8 cellular contexts compared by ENCODE assay signal in the genomic region with DNA sequence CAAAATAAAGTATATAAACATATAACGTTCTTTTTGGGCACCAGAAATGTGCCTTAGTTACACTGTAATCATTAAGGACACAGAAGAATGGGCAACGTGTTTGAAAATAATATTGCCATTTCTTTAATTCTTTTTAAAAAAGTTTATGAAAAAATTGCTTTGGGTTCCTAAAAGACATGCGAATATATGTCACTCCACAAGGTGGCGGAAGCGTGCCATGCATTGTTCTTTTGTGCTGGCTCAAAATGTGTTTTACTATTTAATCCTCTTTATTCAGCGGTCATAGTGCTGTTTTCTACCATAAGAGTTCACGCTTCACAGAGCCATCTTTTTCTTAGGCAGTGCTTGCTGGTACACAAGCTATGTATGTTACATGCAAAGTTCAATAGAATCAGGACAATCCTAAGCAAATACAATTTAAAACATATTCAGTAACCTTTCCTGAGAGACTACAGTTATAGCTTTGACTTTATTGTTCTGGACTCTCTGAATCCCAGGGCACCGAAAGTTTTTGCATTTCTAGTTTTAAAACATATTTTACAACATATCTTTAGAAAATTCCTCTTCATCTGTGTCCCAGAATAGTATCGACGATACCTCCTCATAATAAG.
DNase-seq lines count a peak whose midpoint lies in the region; ATAC-seq, FAIRE-seq and TF ChIP-seq lines count a peak whose summit lies in the region.

No MANE protein-coding gene starts in this region.

- POLR2A ChIA-PET in activated CD4-positive, alpha-beta T cell treated with anti-CD3 and anti-CD28 coated beads for 36 hours (lab: Charles Lee): no interaction called here

- CTCF ChIA-PET in activated CD4-positive, alpha-beta T cell treated with anti-CD3 and anti-CD28 coated beads for 36 hours (lab: Charles Lee): interaction anchor here (0.6 to 1.3 kb wide), 6 partner anchors 11 to 579 kb away, joined by 3 to 5 read pairs (median 3); no protein-coding TSS in a partner anchor

- H3K27ac ChIP-seq in dorsolateral prefrontal cortex: no peak overlapping the region

- peak overlapping the region in 25 of 59 donors; percentile 1 to 42 (median 23) for H3K4me3 ChIP-seq in dorsolateral prefrontal cortex

- DNase-seq in GM13976 (ENCODE audit: low spot score): peak; percentile 72
- DNase-seq in NCI-H2196 treated with DMSO at 0.1 percent for 48 hours (lab: John Stamatoyannopoulos, UW; ENCODE audit: unreplicated experiment): peak; percentile 3
- peak; percentile 78 for DNase-seq in activated CD4-positive, alpha-beta T cell treated with anti-CD3 and anti-CD28 coated beads for 36 hours
- DNase-seq in dorsolateral prefrontal cortex: peak in 9 of 10 donors; percentile 20 to 70 (median 55)
- DNase-seq in medulla oblongata (ENCODE audit: extremely low spot score): peak; percentile 82
- DNase-seq in stimulated activated CD8-positive, alpha-beta memory T cell treated with anti-CD3 and anti-CD28 coated beads, Interleukin-2, amount 100 ng/mL, for 1 hour (ENCODE audit: low read depth in 2 of 2): peak; percentile 22 to 32

- H3K27ac Mint-ChIP-seq in activated CD4-positive, alpha-beta T cell treated with anti-CD3 and anti-CD28 coated beads for 36 hours: no peak overlapping the region

- H3K27me3 Mint-ChIP-seq in activated CD4-positive, alpha-beta T cell treated with anti-CD3 and anti-CD28 coated beads for 36 hours: peaks cover 5% of the 10 kb centered on the region

- peaks cover 2% of the 10 kb centered on the region for H3K4me1 Mint-ChIP-seq in activated CD4-positive, alpha-beta T cell treated with anti-CD3 and anti-CD28 coated beads for 36 hours

- H3K27me3 ChIP-seq in dorsolateral prefrontal cortex: no peaks in the 10 kb centered on the region

- H3K36me3 Mint-ChIP-seq in activated CD4-positive, alpha-beta T cell treated with anti-CD3 and anti-CD28 coated beads for 36 hours (ENCODE audit: low read depth): no peaks in the 10 kb centered on the region

- peak; percentile 64 for ATAC-seq in HG03045 (IDR thresholded peaks at IDR 0.05; ENCODE audit: unreplicated experiment)
- peak; percentile 53 for ATAC-seq in activated CD4-positive, alpha-beta T cell treated with anti-CD3 and anti-CD28 coated beads for 36 hours

- in situ Hi-C loops in GM13976 (cut with MboI; ENCODE audit: low sequenced_read_pairs, unreplicated experiment): loop anchor here (10.0 to 25.0 kb wide), 2 partner anchors 301 to 558 kb away; no protein-coding TSS in a partner anchor

- TF ChIP-seq CTCF in GM13976 (IDR thresholded peaks at IDR 0.05; ENCODE audit: borderline replicate concordance, control extremely low read depth, extremely low read depth, insufficient read depth, missing control alignments) (peak; percentile 58), dorsolateral prefrontal cortex (IDR thresholded peaks at IDR 0.05 in 54 of 56, conservative IDR thresholded peaks at IDR 0.05 in 2 of 56; ENCODE audit: low read depth in 1 of 56, partially characterized antibody in 56 of 56) (peak; percentile 75 to 99 (median 89))

- intact Hi-C loops in activated CD4-positive, alpha-beta T cell treated with anti-CD3 and anti-CD28 coated beads for 36 hours (cut with DNase I, micrococcal nuclease): loop anchor here (1.0 to 10.0 kb wide), 8 partner anchors 90 to 1248 kb away; no protein-coding TSS in a partner anchor
- intact Hi-C loops in dorsolateral prefrontal cortex (cut with DNase I): loop anchor here (2.0 to 5.0 kb wide), 2 partner anchors 466 kb away; partner anchors contain the start of gene IKZF2 (in 1 of the 2)

- no peak overlapping the region for H3K4me3 Mint-ChIP-seq in activated CD4-positive, alpha-beta T cell treated with anti-CD3 and anti-CD28 coated beads for 36 hours

- H3K9me3 Mint-ChIP-seq in activated CD4-positive, alpha-beta T cell treated with anti-CD3 and anti-CD28 coated beads for 36 hours (ENCODE audit: low read depth): no peaks in the 10 kb centered on the region

- FAIRE-seq in A204.1 (lab: Jason Lieb, UNC): peak; percentile 65

Comparison
In these comparisons a context has a peak if more than half of its experiments do, and no peak if none do; other contexts are left out.
1. DNase-seq: peak in every context shown above with its lines; median percentile 82 in medulla oblongata; 78 in activated CD4-positive, alpha-beta T cell treated with anti-CD3 and anti-CD28 coated beads for 36 hours; 72 in GM13976; 55 in dorsolateral prefrontal cortex; 27 in stimulated activated CD8-positive, alpha-beta memory T cell treated with anti-CD3 and anti-CD28 coated beads, Interleukin-2, amount 100 ng/mL, for 1 hour; 3 in NCI-H2196 treated with DMSO at 0.1 percent for 48 hours.